Comparison of ENCODE assay signal across 1 cellular context in genomic region chr12:76533331-76533730, GRCh38.
TF ChIP-seq lines count a peak whose summit lies in the region.

No MANE protein-coding gene starts in this region.

TF ChIP-seq in GM23338, 12 proteins besides CTCF, POLR2A, EP300 and RAD21 (continued from another document):
- no peak for TF ChIP-seq REST (IDR thresholded peaks at IDR 0.05; ENCODE audit: unreplicated experiment)
- TF ChIP-seq POLR2AphosphoS5 (IDR thresholded peaks at IDR 0.05; ENCODE audit: low read depth): no peak
- TF ChIP-seq ZNF462 (CRISPR knock-in tag; IDR thresholded peaks at IDR 0.05): no peak
- no peak for TF ChIP-seq JUNB (IDR thresholded peaks at IDR 0.05; ENCODE audit: unreplicated experiment)
- no peak for TF ChIP-seq EZH2 (IDR thresholded peaks at IDR 0.05; ENCODE audit: low read depth, unreplicated experiment)
